In the genomic region with DNA sequence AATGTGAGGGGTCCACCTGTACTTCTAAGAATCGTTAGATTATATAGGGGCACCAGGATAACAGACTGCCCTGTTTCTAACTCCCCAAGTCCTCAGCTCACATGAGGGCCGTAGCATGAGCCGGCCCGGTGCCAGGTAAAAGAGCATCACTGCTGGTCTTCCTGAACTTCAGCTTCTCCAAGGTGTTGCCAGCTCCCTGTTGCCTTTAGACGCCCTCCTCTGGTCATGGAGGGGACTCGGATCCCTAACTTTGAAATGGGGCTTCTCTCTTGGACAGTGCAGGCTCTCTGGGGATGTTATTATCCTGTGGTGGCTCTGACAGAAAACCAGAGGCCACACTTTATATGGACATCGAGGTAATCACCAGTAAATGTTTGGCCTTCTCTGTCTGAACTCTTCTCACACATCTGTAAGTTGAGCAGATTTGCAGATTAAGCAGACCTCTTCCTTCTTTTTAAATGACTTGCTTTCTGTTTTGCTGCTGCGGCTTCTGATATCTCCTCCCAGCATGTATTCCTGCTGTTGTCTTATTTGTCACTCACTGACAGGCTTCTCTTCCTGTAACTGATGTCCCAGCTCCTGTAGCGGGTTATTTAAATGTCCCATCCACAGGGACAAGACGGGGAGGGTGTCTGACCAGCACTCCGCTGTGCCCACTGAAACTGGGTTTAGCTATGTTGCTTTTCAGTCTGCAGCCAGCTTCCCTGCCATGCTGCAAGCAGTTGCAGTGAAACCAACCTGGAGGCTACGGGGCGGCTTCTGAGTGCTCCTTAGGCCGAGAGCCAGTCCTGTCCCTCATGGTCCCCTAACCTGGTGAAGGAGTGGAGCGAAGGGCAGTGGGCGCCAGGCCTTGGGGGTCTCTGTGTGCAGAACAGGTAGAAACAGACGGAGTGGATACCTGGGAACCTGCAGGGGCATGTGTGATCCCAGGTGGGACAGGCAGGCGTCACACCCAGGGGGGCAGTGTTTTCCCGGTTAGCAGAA, we compare ENCODE assay signal across 9 cellular contexts. TPM values are rescaled to one million over a fixed set of nuclear protein-coding genes. Genes with fewer than 3 reads are reported as not detected.
A peak's percentile ranks its signal among the peaks of the same experiment; 100 is the strongest.
DNase-seq lines count a peak whose midpoint lies in the region; ATAC-seq and TF ChIP-seq lines count a peak whose summit lies in the region.
"Had no signal": no experiment of that assay in that cellular context is flagged by ENCODE, and none has a peak within 500 bp of the region (broad histone marks: within the 10 kb centered on the region; RNA-seq: fewer than 3 reads in every experiment).

No MANE protein-coding gene starts in this region.

- TF ChIP-seq CTCF in foreskin keratinocyte (conservative IDR thresholded peaks at IDR 0.05): peak; percentile 62

- DNase-seq in activated CD4-positive, alpha-beta T cell treated with anti-CD3 and anti-CD28 coated beads for 36 hours: peak; percentile 25
- DNase-seq in activated CD4-positive, alpha-beta T cell treated with anti-CD3 and anti-CD28 coated beads, Interleukin-2, amount 50 U/mL, for 4 hours: no peak
- no peak for DNase-seq in foreskin keratinocyte
- DNase-seq in COLO668 (lab: John Stamatoyannopoulos, UW; ENCODE audit: unreplicated experiment): no peak
- no peak for DNase-seq in activated effector memory CD4-positive, alpha-beta T cell treated with anti-CD3 and anti-CD28 coated beads, Interleukin-2, amount 50 U/mL, for 16 hours
- no peak for DNase-seq in H4 (ENCODE audit: low spot score)
- DNase-seq: DMS53 had no signal

- no peak for ATAC-seq in activated CD4-positive, alpha-beta T cell treated with anti-CD3 and anti-CD28 coated beads for 36 hours
- ATAC-seq in foreskin keratinocyte: peak; percentile 50

- H3K27me3 ChIP-seq in foreskin keratinocyte: no peaks in the 10 kb centered on the region
- H3K27me3 ChIP-seq in skeletal muscle satellite cell (ENCODE audit: control insufficient read depth, insufficient read depth, low read length): no peaks in the 10 kb centered on the region

- H3K4me3 ChIP-seq in skeletal muscle satellite cell (ENCODE audit: low read length): no peak overlapping the region

- peaks cover 77% of the 10 kb centered on the region for H3K4me1 Mint-ChIP-seq in activated CD4-positive, alpha-beta T cell treated with anti-CD3 and anti-CD28 coated beads for 36 hours
- peaks cover 71% of the 10 kb centered on the region for H3K4me1 Mint-ChIP-seq in T-helper 1 cell treated with Interleukin-12 subunit alpha and Interleukin-12 subunit beta and Interleukin-4 antibody, amounts not matched to agents 30 μg/mL and 1 μg/mL, for 36 hours (ENCODE audit: low read depth)

- intact Hi-C loops in activated CD4-positive, alpha-beta T cell treated with anti-CD3 and anti-CD28 coated beads for 36 hours (cut with DNase I, micrococcal nuclease): loop anchor here in 1 of 2 experiments (2.0 kb wide), 1 partner anchor 29 kb away; no protein-coding TSS in a partner anchor

- no peaks in the 10 kb centered on the region for H3K9me3 Mint-ChIP-seq in activated CD4-positive, alpha-beta T cell treated with anti-CD3 and anti-CD28 coated beads for 36 hours (ENCODE audit: low read depth)
- no peaks in the 10 kb centered on the region for H3K9me3 Mint-ChIP-seq in T-helper 1 cell treated with Interleukin-12 subunit alpha and Interleukin-12 subunit beta and Interleukin-4 antibody, amounts not matched to agents 30 μg/mL and 1 μg/mL, for 36 hours

- H3K4me1 ChIP-seq in foreskin keratinocyte (no peaks in the 10 kb centered on the region), skeletal muscle satellite cell (ENCODE audit: control insufficient read depth, insufficient read depth, low read length) (peaks cover 30% of the 10 kb centered on the region)

- H3K27ac ChIP-seq in foreskin keratinocyte: no peak overlapping the region

- CTCF ChIA-PET in activated CD4-positive, alpha-beta T cell treated with anti-CD3 and anti-CD28 coated beads for 36 hours (lab: Charles Lee): interaction anchor here (0.6 to 1.5 kb wide), 8 partner anchors 13 to 111 kb away, joined by 3 to 5 read pairs (median 3); no protein-coding TSS in a partner anchor

- H3K4me2 ChIP-seq in skeletal muscle satellite cell (ENCODE audit: low read length): peak overlapping the region; percentile 9

- peaks cover 26% of the 10 kb centered on the region for H3K36me3 ChIP-seq in skeletal muscle satellite cell (ENCODE audit: insufficient read depth, low read length)

- H3K27ac Mint-ChIP-seq in activated CD4-positive, alpha-beta T cell treated with anti-CD3 and anti-CD28 coated beads for 36 hours: no peak overlapping the region
- peak overlapping the region; percentile 53 for H3K27ac Mint-ChIP-seq in T-helper 1 cell treated with Interleukin-12 subunit alpha and Interleukin-12 subunit beta and Interleukin-4 antibody, amounts not matched to agents 30 μg/mL and 1 μg/mL, for 36 hours

- no peak overlapping the region for H3K9ac ChIP-seq in skeletal muscle satellite cell (ENCODE audit: low read depth, low read length)

- peaks cover 18% of the 10 kb centered on the region for H3K36me3 Mint-ChIP-seq in activated CD4-positive, alpha-beta T cell treated with anti-CD3 and anti-CD28 coated beads for 36 hours (ENCODE audit: low read depth)
- H3K36me3 Mint-ChIP-seq in T-helper 1 cell treated with Interleukin-12 subunit alpha and Interleukin-12 subunit beta and Interleukin-4 antibody, amounts not matched to agents 30 μg/mL and 1 μg/mL, for 36 hours (ENCODE audit: low read depth): peaks cover 18% of the 10 kb centered on the region

- no peaks in the 10 kb centered on the region for H3K27me3 Mint-ChIP-seq in activated CD4-positive, alpha-beta T cell treated with anti-CD3 and anti-CD28 coated beads for 36 hours
- H3K27me3 Mint-ChIP-seq in T-helper 1 cell treated with Interleukin-12 subunit alpha and Interleukin-12 subunit beta and Interleukin-4 antibody, amounts not matched to agents 30 μg/mL and 1 μg/mL, for 36 hours (ENCODE audit: low read depth): no peaks in the 10 kb centered on the region

- no peaks in the 10 kb centered on the region for H3K9me3 ChIP-seq in skeletal muscle satellite cell (replicated peaks; ENCODE audit: low read length)

- no peak overlapping the region for H3K4me3 Mint-ChIP-seq in activated CD4-positive, alpha-beta T cell treated with anti-CD3 and anti-CD28 coated beads for 36 hours
- peak overlapping the region; percentile 44 for H3K4me3 Mint-ChIP-seq in T-helper 1 cell treated with Interleukin-12 subunit alpha and Interleukin-12 subunit beta and Interleukin-4 antibody, amounts not matched to agents 30 μg/mL and 1 μg/mL, for 36 hours

- POLR2A ChIA-PET in activated CD4-positive, alpha-beta T cell treated with anti-CD3 and anti-CD28 coated beads for 36 hours (lab: Charles Lee): no interaction called here

RNA-seq across cellular contexts. Expression of gene TSSK6, which starts 39.2 kb away (rescaled TPM):
- total RNA-seq in activated CD4-positive, alpha-beta T cell treated with anti-CD3 and anti-CD28 coated beads for 36 hours: 1 to 10 TPM; 3.8 to 4.4 TPM
- total RNA-seq in foreskin keratinocyte: 0.44 and 0.53 TPM in 2 replicates
- polyA plus RNA-seq in foreskin keratinocyte: 0.34 and 0.38 TPM in 2 replicates
- 1.3 and 2.0 TPM in 2 replicates for total RNA-seq in skeletal muscle satellite cell (2012; rRNA removed)
- total RNA-seq in H4 (2014; rRNA removed; shearing (Covaris generic)): 0.54 and 1.3 TPM in 2 replicates

RNA-seq across cellular contexts. Expression of gene NDUFA13, which starts 39.9 kb away (rescaled TPM):
- 100 to 1,000 TPM; 310 to 323 TPM for total RNA-seq in activated CD4-positive, alpha-beta T cell treated with anti-CD3 and anti-CD28 coated beads for 36 hours
- total RNA-seq in foreskin keratinocyte: 260 and 261 TPM in 2 replicates
- 259 and 301 TPM in 2 replicates for polyA plus RNA-seq in foreskin keratinocyte
- 115 and 151 TPM in 2 replicates for total RNA-seq in skeletal muscle satellite cell (2012; rRNA removed)
- total RNA-seq in H4 (2014; rRNA removed; shearing (Covaris generic)): 76.8 and 89.2 TPM in 2 replicates

RNA-seq across cellular contexts. Expression of gene YJEFN3, which starts 52.6 kb away (rescaled TPM):
- 10 to 100 TPM; 10.7 to 11.4 TPM for total RNA-seq in activated CD4-positive, alpha-beta T cell treated with anti-CD3 and anti-CD28 coated beads for 36 hours
- total RNA-seq in foreskin keratinocyte: 0.35 and 0.51 TPM in 2 replicates
- 0.65 and 0.66 TPM in 2 replicates for polyA plus RNA-seq in foreskin keratinocyte
- total RNA-seq in skeletal muscle satellite cell (2012; rRNA removed): 0.51 and 0.66 TPM in 2 replicates
- 0.10 TPM in 1 of 2 replicates, not detected in the other for total RNA-seq in H4 (2014; rRNA removed; shearing (Covaris generic))
